In genomic region chr11:119319702-119320592, GRCh38 we compare ENCODE assay signal across 1 cellular context.
TF ChIP-seq lines count a peak whose summit lies in the region.

No MANE protein-coding gene starts in this region.

TF ChIP-seq in K562, 482 proteins besides CTCF, POLR2A, EP300 and RAD21 (continued from another document):
- peak; percentile 39 to 47; a peak in 2 of 4 replicates for TF ChIP-seq TRIM24 (IDR thresholded peaks at IDR 0.05)
- TF ChIP-seq GABPB1 (CRISPR knock-in tag; IDR thresholded peaks at IDR 0.05) = no peak
- TF ChIP-seq ZNF282 (CRISPR knock-in tag; IDR thresholded peaks at IDR 0.05) = no peak
- TF ChIP-seq SIX5 (IDR thresholded peaks at IDR 0.05; ENCODE audit: borderline replicate concordance in 1 of 2, insufficient read depth in 1 of 2, low read depth in 1 of 2, low read length in 2 of 2) = no peak
- TF ChIP-seq ZKSCAN3 (CRISPR knock-in tag; IDR thresholded peaks at IDR 0.05) = no peak
- peak in 1 of 2 experiments; percentile 58; a peak in 1 of 4 replicates for TF ChIP-seq HDAC1 (IDR thresholded peaks at IDR 0.05)
- TF ChIP-seq GTF2F1 (IDR thresholded peaks at IDR 0.05; ENCODE audit: low read depth, low read length) = no peak
- no peak for TF ChIP-seq RBM39 (optimal IDR thresholded peaks at IDR 0.05; ENCODE audit: low read depth, low read length)
- TF ChIP-seq ZNF778 (CRISPR knock-in tag; IDR thresholded peaks at IDR 0.05) = no peak
- peak; percentile 31; the same call in 1 of the 2 replicates for TF ChIP-seq MTA1 (IDR thresholded peaks at IDR 0.05; ENCODE audit: borderline replicate concordance)
